In genomic region chr3:19946832-19947548, GRCh38 we compare ENCODE assay signal across 8 cellular contexts. TPM values are rescaled to one million over a fixed set of nuclear protein-coding genes. Genes with fewer than 3 reads are reported as not detected.
DNase-seq lines count a peak whose midpoint lies in the region; ATAC-seq, FAIRE-seq and TF ChIP-seq lines count a peak whose summit lies in the region.

TSS of gene RAB5A (plus strand) at chr3:19947097. CDS start at chr3:19950899, 3,802 bp downstream.

- H3K9me3 Mint-ChIP-seq in type B pancreatic cell = no peaks in the 10 kb centered on the region

- peak; percentile 98 for FAIRE-seq in GM12892 (lab: Jason Lieb, UNC)

- TF ChIP-seq CTCF in adrenal gland (IDR thresholded peaks at IDR 0.05) (no peak), type B pancreatic cell (conservative IDR thresholded peaks at IDR 0.05) (no peak)

- H3K9me3 ChIP-seq in adrenal gland (replicated peaks in 1 of 3) = no peaks in the 10 kb centered on the region

- peaks cover 19% of the 10 kb centered on the region for H3K36me3 Mint-ChIP-seq in type B pancreatic cell

- peak within 1 kb of the TSS; percentile 85 to 99 (median 98) for H3K27ac ChIP-seq in adrenal gland

- WGBS in adrenal gland, 4 donors = 0 to 2% (median 1%) methylated on average over 51 to 73 of the region's 73 CpGs

- ATAC-seq in HG02852 (IDR thresholded peaks at IDR 0.05; ENCODE audit: unreplicated experiment) = peak; percentile 90

- H3K4me3 ChIP-seq in adrenal gland = peak within 1 kb of the TSS; percentile 57 to 94 (median 84)

- H3K4me1 Mint-ChIP-seq in type B pancreatic cell (ENCODE audit: unreplicated experiment) = peaks cover 20% of the 10 kb centered on the region

- H3K36me3 ChIP-seq in adrenal gland (replicated peaks in 1 of 2) = peaks cover 0 to 3% of the 10 kb centered on the region in 2 donors

- peaks cover 16 to 33% of the 10 kb centered on the region in 2 donors for H3K4me1 ChIP-seq in adrenal gland (replicated peaks in 1 of 2)

- peak within 1 kb of the TSS; percentile 100 for H3K27ac Mint-ChIP-seq in type B pancreatic cell

- DNase-seq in GM12892 (ENCODE audit: insufficient read length) (peak; percentile 85), NCI-H146 (lab: John Stamatoyannopoulos, UW) (peak; percentile 96), T-helper 1 cell (peak; percentile 94 to 99 (median 95)), adrenal gland (peak; percentile 98 to 99 (median 98)), cardiac septum (ENCODE audit: low spot score) (peak; percentile 99), pons (ENCODE audit: low spot score) (peak; percentile 97), type B pancreatic cell (ENCODE audit: extremely low spot score, unreplicated experiment) (peak; percentile 96)

- H3K27me3 ChIP-seq in adrenal gland = no peaks in the 10 kb centered on the region

- TF ChIP-seq POLR2A in GM12892 (IDR thresholded peaks at IDR 0.05; ENCODE audit: low read depth, low read length) (peak; percentile 75), adrenal gland (IDR thresholded peaks at IDR 0.05) (peak; percentile 76 to 93)

- H3K27me3 Mint-ChIP-seq in type B pancreatic cell = no peaks in the 10 kb centered on the region

- intact Hi-C loops in adrenal gland (cut with DNase I) = loop anchor here in 1 of 2 donors (5.0 to 10.0 kb wide), 2 partner anchors 98 to 240 kb away; partner anchors contain the start of genes KAT2B and SGO1
- intact Hi-C loops in cardiac septum (cut with DNase I) = loop anchor here (1.0 to 5.0 kb wide), 3 partner anchors 60 to 239 kb away; partner anchors contain the start of genes KAT2B and SGO1

- H3K4me3 Mint-ChIP-seq in type B pancreatic cell = peak within 1 kb of the TSS; percentile 99

RNA-seq across cellular contexts. Expression of gene RAB5A, which starts in this region (rescaled TPM):
- 26.9 TPM for polyA plus RNA-seq in GM12892 (2012; ENCODE audit: missing spikeins)
- total RNA-seq in adrenal gland (10 to 100 TPM; 36.8 to 68.6 (median 52.0) TPM), cardiac septum (66.0 TPM), type B pancreatic cell (ENCODE audit: low replicate concordance) (55.0 and 70.5 TPM in 2 replicates)
- polyA plus RNA-seq in adrenal gland = 100 to 1,000 TPM in 1 of 3 donors, 10 to 100 TPM in 2; 37.1 to 102 (median 41.2) TPM

Comparison
In these comparisons a context has a peak if more than half of its experiments do, and no peak if none do; other contexts are left out.
1. Peak in every context shown above with its lines: DNase-seq, ATAC-seq, H3K4me3 ChIP-seq and H3K27ac ChIP-seq.